Comparison of ENCODE assay signal across 17 cellular contexts in genomic region chrX:45435481-45435880, GRCh38.
DNase-seq lines count a peak whose midpoint lies in the region; ATAC-seq and TF ChIP-seq lines count a peak whose summit lies in the region.
"Had no signal": no experiment of that assay in that cellular context is flagged by ENCODE, and none has a peak within 500 bp of the region (broad histone marks: within the 10 kb centered on the region; RNA-seq: fewer than 3 reads in every experiment).

No MANE protein-coding gene starts in this region.

- H2BK20ac ChIP-seq in IMR-90 (ENCODE audit: low read depth, low read length), result peak overlapping the region; percentile 73; the same call in 1 of the 2 replicates

- TF ChIP-seq RAD21 in IMR-90 (IDR thresholded peaks at IDR 0.05; ENCODE audit: low read length), result no peak

- DNase-seq in EH (ENCODE audit: low read depth), result peak; percentile 35
- DNase-seq in IMR-90, result no peak
- no peak for DNase-seq in endodermal cell
- DNase-seq in kidney glomerular epithelial cell (lab: John Stamatoyannopoulos, UW), result peak; percentile 1
- no peak for DNase-seq in activated effector memory CD4-positive, alpha-beta T cell treated with anti-CD3 and anti-CD28 coated beads, Interleukin-2, amount 50 U/mL, for 16 hours
- DNase-seq in nucleus accumbens (lab: John Stamatoyannopoulos, UW), result no peak
- no peak for DNase-seq in NCI-H187 (lab: John Stamatoyannopoulos, UW)
- DNase-seq: CD8-positive, alpha-beta memory T cell; DND-41; H7; NCI-H187 treated with DMSO at 0.1 percent for 48 hours; NCI-H446; NCI-H748 treated with DMSO at 0.1 percent for 48 hours had no signal

- peaks cover 28% of the 10 kb centered on the region for H3K4me1 Mint-ChIP-seq in endodermal cell
- H3K4me1 Mint-ChIP-seq: CD8-positive, alpha-beta memory T cell had no signal

- no peak overlapping the region for H3K23ac ChIP-seq in IMR-90 (ENCODE audit: low read depth, low read length)

- dilution Hi-C loops in IMR-90 (cut with HindIII; ENCODE audit: low sequenced_read_pairs, unreplicated experiment), result no loop called here

- H2BK15ac ChIP-seq in IMR-90 (ENCODE audit: low read depth, low read length), result peak overlapping the region; percentile 60; the same call in 1 of the 3 replicates

- POLR2A ChIA-PET in IMR-90 (lab: Charles Lee; ENCODE audit: unreplicated experiment), result no interaction called here

- no peak for TF ChIP-seq POLR2A in IMR-90 (IDR thresholded peaks at IDR 0.05; ENCODE audit: low read depth, low read length)

- H3K4me3 Mint-ChIP-seq in endodermal cell, result no peak overlapping the region
- H3K4me3 Mint-ChIP-seq: CD8-positive, alpha-beta memory T cell had no signal

- no peaks in the 10 kb centered on the region for H3K36me3 ChIP-seq in IMR-90 (ENCODE audit: control insufficient read depth, insufficient read depth, low read length)
- H3K36me3 ChIP-seq in endodermal cell (ENCODE audit: control insufficient read depth, insufficient read depth, low read length), result no peaks in the 10 kb centered on the region
- H3K36me3 ChIP-seq: BLaER1 treated with 17β-estradiol and CSF1 and Interleukin-3, amounts not matched to agents 10 nM and 100 nM had no signal

- H3K27me3 ChIP-seq in IMR-90 (ENCODE audit: control insufficient read depth, insufficient read depth, low read length) (peaks cover 5% of the 10 kb centered on the region), endodermal cell (ENCODE audit: control insufficient read depth, insufficient read depth, low read length, poor library complexity, severe bottlenecking) (no peaks in the 10 kb centered on the region)
- H3K27me3 ChIP-seq: BLaER1 treated with 17β-estradiol and CSF1 and Interleukin-3, amounts not matched to agents 10 nM and 100 nM had no signal

- H3K9me1 ChIP-seq in IMR-90 (ENCODE audit: insufficient read depth, low read length), result peaks cover 8% of the 10 kb centered on the region; the same call in 1 of the 2 replicates

- H4K5ac ChIP-seq in IMR-90 (ENCODE audit: low read depth, low read length), result no peak overlapping the region

- in situ Hi-C loops in IMR-90 (cut with MboI; ENCODE audit: low sequenced_read_pairs), result no loop called here

- H4K91ac ChIP-seq in IMR-90 (ENCODE audit: insufficient read depth, low read depth, low read length), result peak overlapping the region; percentile 52; the same call in 1 of the 2 replicates

- H3K4ac ChIP-seq in IMR-90 (ENCODE audit: low read depth, low read length), result peak overlapping the region; percentile 51; the same call in 1 of the 2 replicates

- TF ChIP-seq CTCF in IMR-90 (conservative IDR thresholded peaks at IDR 0.05; ENCODE audit: low read depth, low read length) (no peak), endodermal cell (conservative IDR thresholded peaks at IDR 0.05) (no peak)

- H3K79me1 ChIP-seq in IMR-90 (ENCODE audit: low read depth in 1 of 2, low read length in 2 of 2), result no peaks in the 10 kb centered on the region

- no peak overlapping the region for H2BK5ac ChIP-seq in IMR-90 (ENCODE audit: low read depth, low read length, poor library complexity, severe bottlenecking)

- H2AFZ ChIP-seq in IMR-90 (replicated peaks; ENCODE audit: low read length, poor library complexity), result no peak overlapping the region

- no peak overlapping the region for H3K4me2 ChIP-seq in IMR-90 (ENCODE audit: low read depth, low read length)
- H3K4me2 ChIP-seq: A549; BLaER1 treated with 17β-estradiol and CSF1 and Interleukin-3, amounts not matched to agents 10 nM and 100 nM had no signal

- H2BK120ac ChIP-seq in IMR-90 (ENCODE audit: low read depth, low read length), result peak overlapping the region; percentile 88; the same call in 1 of the 2 replicates

- H2AK5ac ChIP-seq in IMR-90 (ENCODE audit: low read depth, low read length), result no peak overlapping the region

- H3K9ac ChIP-seq in IMR-90 (ENCODE audit: low read depth, low read length), result no peak overlapping the region
- H3K9ac ChIP-seq in endodermal cell (ENCODE audit: extremely low read depth, low read length, poor library complexity, severe bottlenecking), result no peak overlapping the region
- H3K9ac ChIP-seq: BLaER1 treated with 17β-estradiol and CSF1 and Interleukin-3, amounts not matched to agents 10 nM and 100 nM had no signal

- CTCF ChIA-PET in IMR-90 (lab: Yijun Ruan, JAX), result no interaction called here

- H3K9me3 ChIP-seq in IMR-90 (ENCODE audit: control insufficient read depth, insufficient read depth, low read length) (no peaks in the 10 kb centered on the region), endodermal cell (ENCODE audit: control insufficient read depth, low read length) (no peaks in the 10 kb centered on the region)
- H3K9me3 ChIP-seq: A549 had no signal

- no peak overlapping the region for H3K27ac Mint-ChIP-seq in endodermal cell
- H3K27ac Mint-ChIP-seq: CD8-positive, alpha-beta memory T cell had no signal

- H3K9me3 Mint-ChIP-seq in endodermal cell, result peaks cover 36% of the 10 kb centered on the region

- intact Hi-C loops in IMR-90 (cut with micrococcal nuclease), result no loop called here

- BruUV-seq in IMR-90 (replicated peaks; lab: Mats Ljungman, UMichigan), result no TSS peak

- H3K56ac ChIP-seq in IMR-90 (ENCODE audit: extremely low read depth, insufficient read depth, low read length), result no peak overlapping the region

- H2AK9ac ChIP-seq in IMR-90 (replicated peaks; ENCODE audit: low read depth, low read length, poor library complexity), result no peak overlapping the region

- H3K27ac ChIP-seq in IMR-90 (ENCODE audit: insufficient read depth, low read length) (no peak overlapping the region), endodermal cell (ENCODE audit: low read depth, low read length) (no peak overlapping the region)
- H3K27ac ChIP-seq: BLaER1 treated with 17β-estradiol and CSF1 and Interleukin-3, amounts not matched to agents 10 nM and 100 nM had no signal

- ATAC-seq in IMR-90 (ENCODE audit: low read depth), result no peak
- no peak for ATAC-seq in HG03175 (IDR thresholded peaks at IDR 0.05; ENCODE audit: unreplicated experiment)
- ATAC-seq: A549, Right ventricle myocardium inferior had no signal

- H3K27me3 Mint-ChIP-seq in endodermal cell (ENCODE audit: insufficient read depth), result no peaks in the 10 kb centered on the region

- H4K8ac ChIP-seq in IMR-90 (ENCODE audit: low read depth in 2 of 2, low read length in 2 of 2), result peak overlapping the region; percentile 55 to 56; a peak in 2 of 4 replicates

- H3K18ac ChIP-seq in IMR-90 (ENCODE audit: low read depth, low read length), result no peak overlapping the region; the same call in 1 of the 2 replicates

- no peak overlapping the region for H3K4me3 ChIP-seq in IMR-90 (ENCODE audit: insufficient read depth, low read depth, low read length)
- H3K4me3 ChIP-seq in endodermal cell (ENCODE audit: low read length), result peak overlapping the region; percentile 53
- H3K4me3 ChIP-seq: A549; BLaER1 treated with 17β-estradiol and CSF1 and Interleukin-3, amounts not matched to agents 10 nM and 100 nM had no signal

- no peaks in the 10 kb centered on the region for H4K20me1 ChIP-seq in IMR-90 (ENCODE audit: insufficient read depth, low read length)
- H4K20me1 ChIP-seq: BLaER1 treated with 17β-estradiol and CSF1 and Interleukin-3, amounts not matched to agents 10 nM and 100 nM had no signal

- H3K4me1 ChIP-seq in IMR-90 (ENCODE audit: control insufficient read depth, insufficient read depth, low read length), result no peaks in the 10 kb centered on the region; the same call in 1 of the 2 replicates
- peaks cover 4% of the 10 kb centered on the region for H3K4me1 ChIP-seq in endodermal cell (ENCODE audit: control insufficient read depth, insufficient read depth, low read length)
- H3K4me1 ChIP-seq: BLaER1 treated with 17β-estradiol and CSF1 and Interleukin-3, amounts not matched to agents 10 nM and 100 nM had no signal

- H3K14ac ChIP-seq in IMR-90 (replicated peaks; ENCODE audit: low read depth, low read length), result peak overlapping the region; percentile 68; the same call in 1 of the 2 replicates

- no peaks in the 10 kb centered on the region for H3K36me3 Mint-ChIP-seq in endodermal cell (ENCODE audit: low read depth)
- H3K36me3 Mint-ChIP-seq: CD8-positive, alpha-beta memory T cell had no signal

TF ChIP-seq in IMR-90, 13 proteins besides CTCF, POLR2A, EP300 and RAD21:
- TF ChIP-seq CEBPB (IDR thresholded peaks at IDR 0.05; ENCODE audit: low read depth, low read length) (no peak), MAFK (IDR thresholded peaks at IDR 0.05; ENCODE audit: low read depth, low read length) (no peak)

Comparison
In these comparisons a context has a peak if more than half of its experiments do, and no peak if none do; other contexts are left out.
1. DNase-seq: peak in EH (single experiment) and kidney glomerular epithelial cell (single experiment); none in IMR-90 (single experiment), endodermal cell (single experiment), activated effector memory CD4-positive, alpha-beta T cell treated with anti-CD3 and anti-CD28 coated beads, Interleukin-2, amount 50 U/mL, for 16 hours (single experiment), nucleus accumbens (0 of 56) and NCI-H187 (0 of 2).